Comparison of ENCODE assay signal across 24 cellular contexts in the genomic region with DNA sequence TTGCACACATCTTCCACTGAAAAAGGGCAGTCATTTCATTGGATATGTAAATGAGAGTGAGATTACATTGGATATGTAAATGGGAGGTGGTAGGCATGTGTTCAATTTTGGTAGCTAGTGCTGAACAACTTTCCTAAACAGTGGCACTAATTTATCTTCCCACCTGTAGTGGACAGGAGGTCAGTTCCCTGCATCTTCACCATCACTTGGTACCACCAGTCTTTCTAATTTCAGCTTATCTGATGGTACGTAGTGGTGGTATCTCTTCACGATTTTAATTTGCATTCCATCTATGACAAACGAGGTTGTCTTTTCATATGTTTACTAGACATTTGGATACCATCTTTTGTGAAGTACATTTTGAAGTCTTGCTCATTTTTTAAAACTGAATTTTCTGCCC.
"Had no signal": no experiment of that assay in that cellular context is flagged by ENCODE, and none has a peak within 500 bp of the region (broad histone marks: within the 10 kb centered on the region; RNA-seq: fewer than 3 reads in every experiment).

No MANE protein-coding gene starts in this region.

- H3K27me3 ChIP-seq: dorsolateral prefrontal cortex, gastrocnemius medialis, heart right ventricle, left lung had no signal

- H3K4me3 Mint-ChIP-seq: naive thymus-derived CD4-positive, alpha-beta T cell; natural killer cell had no signal

- H3K4me1 ChIP-seq: gastrocnemius medialis, heart right ventricle, lower lobe of right lung had no signal

- H3K36me3 Mint-ChIP-seq: natural killer cell had no signal

- FAIRE-seq: endothelial cell of umbilical vein, islet of Langerhans, keratinocyte had no signal

- H3K27ac Mint-ChIP-seq: naive thymus-derived CD4-positive, alpha-beta T cell; natural killer cell had no signal

- DNase-seq: dermis blood vessel endothelial cell; dorsolateral prefrontal cortex; effector CD4-positive, alpha-beta T cell; effector memory CD4-positive, alpha-beta T cell; esophagus squamous epithelium; foreskin fibroblast; foreskin melanocyte; gastrocnemius medialis; glutamatergic neuron; head of caudate nucleus; heart right ventricle; hippocampal formation; left cardiac atrium; left lung; left ventricle myocardium superior; lower lobe of right lung; mesendoderm; midbrain; naive thymus-derived CD4-positive, alpha-beta T cell; natural killer cell had no signal

- H3K4me3 ChIP-seq: coronary artery, dorsolateral prefrontal cortex, esophagus squamous epithelium, gastrocnemius medialis, heart right ventricle, left lung, lower lobe of right lung had no signal

- H3K27ac ChIP-seq: coronary artery, dorsolateral prefrontal cortex, esophagus squamous epithelium, gastrocnemius medialis, heart right ventricle, left lung, lower lobe of right lung had no signal

- H3K36me3 ChIP-seq: esophagus squamous epithelium, gastrocnemius medialis, heart right ventricle, left lung, lower lobe of right lung had no signal

- ATAC-seq: gastrocnemius medialis; heart right ventricle; left cardiac atrium; left lung; left ventricle myocardium superior; lower lobe of right lung; naive thymus-derived CD4-positive, alpha-beta T cell; natural killer cell had no signal

- H3K4me1 Mint-ChIP-seq: natural killer cell had no signal

- H3K9me3 ChIP-seq: esophagus squamous epithelium, gastrocnemius medialis, lower lobe of right lung had no signal

- H3K27me3 Mint-ChIP-seq: naive thymus-derived CD4-positive, alpha-beta T cell had no signal
